In genomic region chr9:124260769-124261603, GRCh38 we compare ENCODE assay signal across 8 cellular contexts. TPM values are rescaled to one million over a fixed set of nuclear protein-coding genes. Genes with fewer than 3 reads are reported as not detected.
DNase-seq lines count a peak whose midpoint lies in the region; ATAC-seq and TF ChIP-seq lines count a peak whose summit lies in the region.

No MANE protein-coding gene starts in this region.

- H3K9me3 ChIP-seq in AG04450 (ENCODE audit: control insufficient read depth, insufficient read depth, low read length) (no peaks in the 10 kb centered on the region; the same call in 1 of the 2 replicates), left lung (no peaks in the 10 kb centered on the region), tibial artery (no peaks in the 10 kb centered on the region)

- in situ Hi-C loops in KBM-7 (cut with MboI; ENCODE audit: low pct_unique_long_range_greater_than_20kb, low sequenced_read_pairs) (no loop called here), astrocyte of the spinal cord (cut with HindIII; ENCODE audit: low sequenced_read_pairs) (no loop called here)

- H3K36me3 ChIP-seq in left lung (peaks cover 0 to 8% of the 10 kb centered on the region in 2 donors), tibial artery (no peaks in the 10 kb centered on the region)

- intact Hi-C loops in left lung (cut with DNase I): no loop called here
- intact Hi-C loops in tibial artery (cut with DNase I; ENCODE audit: low total_unique reads): no loop called here

- TF ChIP-seq CTCF in AG04450 (IDR thresholded peaks at IDR 0.05; ENCODE audit: low read depth, low read length): no peak
- TF ChIP-seq CTCF in astrocyte of the spinal cord (IDR thresholded peaks at IDR 0.05; ENCODE audit: low read depth, low read length): no peak
- TF ChIP-seq CTCF in left lung (IDR thresholded peaks at IDR 0.05): no peak
- no peak for TF ChIP-seq CTCF in tibial artery (IDR thresholded peaks at IDR 0.05)

- H3K27me3 ChIP-seq in AG04450 (ENCODE audit: control insufficient read depth, insufficient read depth, low read length) (no peaks in the 10 kb centered on the region), left lung (no peaks in the 10 kb centered on the region), tibial artery (no peaks in the 10 kb centered on the region)

- ATAC-seq in left lung: peak; percentile 45

- H3K4me1 ChIP-seq in left lung: peaks cover 47 to 84% of the 10 kb centered on the region in 2 donors
- H3K4me1 ChIP-seq in tibial artery: peaks cover 8 to 71% (median 62%) of the 10 kb centered on the region in 4 donors

- H3K4me3 ChIP-seq in AG04450 (ENCODE audit: low read depth, low read length): peak overlapping the region; percentile 46
- peak overlapping the region; percentile 28 for H3K4me3 ChIP-seq in astrocyte of the spinal cord (ENCODE audit: low read depth, low read length)
- H3K4me3 ChIP-seq in left lung: peak overlapping the region in 1 of 2 donors; percentile 66
- H3K4me3 ChIP-seq in tibial artery: peak overlapping the region; percentile 7 to 91

- CTCF ChIA-PET in AG04450 (lab: Charles Lee): no interaction called here

- H3K27ac ChIP-seq in AG04450 (ENCODE audit: low read depth, low read length) (peak overlapping the region; percentile 77), left lung (peak overlapping the region; percentile 94 to 96), tibial artery (peak overlapping the region; percentile 91 to 92)

- POLR2A ChIA-PET in AG04450 (lab: Yijun Ruan, JAX): interaction anchor here (2.4 kb wide), 1 partner anchor 45 kb away, joined by 7 read pairs; no protein-coding TSS in a partner anchor

- no peak for DNase-seq in AG04450 (ENCODE audit: low read depth, low spot score)
- DNase-seq in KBM-7: peak; percentile 90
- DNase-seq in astrocyte of the spinal cord (ENCODE audit: low read depth, low spot score): peak; percentile 73
- DNase-seq in left lung: peak in 1 of 2 donors; percentile 81
- DNase-seq in tibial artery: peak; percentile 68 to 82
- no peak for DNase-seq in activated T-cell treated with anti-CD3 and anti-CD28 coated beads, Interleukin-2, amount 50 U/mL, for 1 hour
- no peak for DNase-seq in COR-L47 (lab: John Stamatoyannopoulos, UW)
- DNase-seq in NCI-H187 treated with DMSO at 0.1 percent for 48 hours (lab: John Stamatoyannopoulos, UW): no peak

RNA-seq across cellular contexts. Expression of gene NEK6, which starts 3.2 kb away (rescaled TPM):
- 128 and 163 TPM in 2 replicates for polyA plus RNA-seq in AG04450 (2011; rRNA removed)
- polyA minus RNA-seq in AG04450 (2011; rRNA and poly(A)+ RNA removed): 189 and 242 TPM in 2 replicates
- 100 to 1,000 TPM; 104 to 132 TPM for total RNA-seq in left lung

Comparison
In these comparisons a context has a peak if more than half of its experiments do, and no peak if none do; other contexts are left out.
1. DNase-seq: peak in KBM-7 (single experiment), astrocyte of the spinal cord (single experiment) and tibial artery (2 of 2); none in AG04450 (single experiment), activated T-cell treated with anti-CD3 and anti-CD28 coated beads, Interleukin-2, amount 50 U/mL, for 1 hour (single experiment), COR-L47 (single experiment) and NCI-H187 treated with DMSO at 0.1 percent for 48 hours (single experiment).
2. Peak in every context shown above with its lines, with median percentiles within 50 percentile points of each other: H3K27ac ChIP-seq.